Comparison of ENCODE assay signal across 17 cellular contexts in the genomic region with DNA sequence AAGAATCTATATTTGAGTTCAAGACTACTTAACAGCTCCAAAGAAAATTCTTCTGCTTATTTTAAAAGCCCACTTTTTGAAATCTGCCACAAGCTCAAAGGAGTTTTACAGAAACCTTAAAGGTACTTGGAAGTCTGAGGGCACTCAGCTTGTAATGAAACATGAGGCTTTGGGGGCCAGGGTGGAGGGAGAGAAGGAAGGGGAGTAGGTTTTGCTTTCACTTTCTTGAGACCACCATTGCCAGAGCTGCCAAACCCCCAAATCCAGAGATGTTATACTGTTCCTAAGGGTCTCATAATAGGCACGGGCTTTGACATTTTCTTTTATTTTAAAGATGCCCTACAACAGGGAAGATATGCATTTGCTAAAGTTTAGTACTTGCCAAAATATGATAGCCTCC. TPM values are rescaled to one million over a fixed set of nuclear protein-coding genes. Genes with fewer than 3 reads are reported as not detected.
DNase-seq lines count a peak whose midpoint lies in the region; ATAC-seq and TF ChIP-seq lines count a peak whose summit lies in the region.
"Had no signal": no experiment of that assay in that cellular context is flagged by ENCODE, and none has a peak within 500 bp of the region (broad histone marks: within the 10 kb centered on the region; RNA-seq: fewer than 3 reads in every experiment).

No MANE protein-coding gene starts in this region.

- H3K9me3 Mint-ChIP-seq in activated naive CD4-positive, alpha-beta T cell treated with anti-CD3 and anti-CD28 coated beads, Interleukin-2, amount 50 U/mL, for 24 hours, result no peaks in the 10 kb centered on the region
- no peaks in the 10 kb centered on the region for H3K9me3 Mint-ChIP-seq in activated B cell treated with CpG ODN at 0.5 μM for 24 hours
- H3K9me3 Mint-ChIP-seq: activated T-cell treated with anti-CD3 and anti-CD28 coated beads, Interleukin-2, amount 50 U/mL, for 4 hours had no signal

- no peaks in the 10 kb centered on the region for H3K9me3 ChIP-seq in right cardiac atrium (ENCODE audit: control insufficient read depth, low read length)
- H3K9me3 ChIP-seq: body of pancreas, transverse colon had no signal

- peak overlapping the region; percentile 27 for H3K4me3 Mint-ChIP-seq in activated naive CD4-positive, alpha-beta T cell treated with anti-CD3 and anti-CD28 coated beads, Interleukin-2, amount 50 U/mL, for 24 hours
- H3K4me3 Mint-ChIP-seq in activated B cell treated with CpG ODN at 0.5 μM for 24 hours, result no peak overlapping the region
- H3K4me3 Mint-ChIP-seq: activated T-cell treated with anti-CD3 and anti-CD28 coated beads, Interleukin-2, amount 50 U/mL, for 4 hours had no signal

- no peaks in the 10 kb centered on the region for H3K27me3 Mint-ChIP-seq in activated naive CD4-positive, alpha-beta T cell treated with anti-CD3 and anti-CD28 coated beads, Interleukin-2, amount 50 U/mL, for 24 hours
- H3K27me3 Mint-ChIP-seq in activated B cell treated with CpG ODN at 0.5 μM for 24 hours, result no peaks in the 10 kb centered on the region

- H3K36me3 Mint-ChIP-seq in activated naive CD4-positive, alpha-beta T cell treated with anti-CD3 and anti-CD28 coated beads, Interleukin-2, amount 50 U/mL, for 24 hours, result peaks cover 27% of the 10 kb centered on the region
- H3K36me3 Mint-ChIP-seq in activated B cell treated with CpG ODN at 0.5 μM for 24 hours (ENCODE audit: low read depth), result peaks cover 8% of the 10 kb centered on the region

- peak overlapping the region; percentile 89 for H3K27ac Mint-ChIP-seq in activated naive CD4-positive, alpha-beta T cell treated with anti-CD3 and anti-CD28 coated beads, Interleukin-2, amount 50 U/mL, for 24 hours
- H3K27ac Mint-ChIP-seq in activated B cell treated with CpG ODN at 0.5 μM for 24 hours, result peak overlapping the region; percentile 65

- no peaks in the 10 kb centered on the region for H3K4me1 ChIP-seq in right cardiac atrium (ENCODE audit: control insufficient read depth, insufficient read depth, low read length)

- peaks cover 94% of the 10 kb centered on the region for H3K4me1 Mint-ChIP-seq in activated naive CD4-positive, alpha-beta T cell treated with anti-CD3 and anti-CD28 coated beads, Interleukin-2, amount 50 U/mL, for 24 hours
- H3K4me1 Mint-ChIP-seq in activated B cell treated with CpG ODN at 0.5 μM for 24 hours, result peaks cover 92% of the 10 kb centered on the region

- CTCF ChIA-PET in activated B cell treated with CpG ODN at 0.5 μM for 24 hours (lab: Charles Lee), result interaction anchor here (1.7 to 4.2 kb wide), 4 partner anchors 13 to 97 kb away, joined by 4 to 98 read pairs (median 24); a partner anchor contains a TSS

- H3K27ac ChIP-seq in right cardiac atrium (ENCODE audit: low read length), result no peak overlapping the region
- H3K27ac ChIP-seq: body of pancreas, SK-N-MC had no signal

- no peak for DNase-seq in activated naive CD4-positive, alpha-beta T cell treated with Interleukin-2 at 50 U/mL for 16 hours
- DNase-seq in activated B cell treated with CpG ODN at 0.5 μM for 24 hours (no peak), islet precursor cell (peak; percentile 1), sciatic nerve (ENCODE audit: low spot score) (no peak), right cardiac atrium (no peak)
- no peak for DNase-seq in stimulated activated CD4-positive, alpha-beta T cell treated with anti-CD3 and anti-CD28 coated beads, Interleukin-2, amount 100 ng/mL, for 24 hours
- DNase-seq: activated T-cell treated with anti-CD3 and anti-CD28 coated beads, Interleukin-2, amount 50 U/mL, for 4 hours; body of pancreas; effector CD4-positive, alpha-beta T cell; hippocampal formation; left cardiac atrium; NCI-H1694 treated with DMSO at 0.1 percent for 48 hours; NCI-H446; transverse colon had no signal

- POLR2A ChIA-PET in activated B cell treated with CpG ODN at 0.5 μM for 24 hours (lab: Charles Lee), result interaction anchor here (0.6 to 1.2 kb wide), 6 partner anchors 12 to 291 kb away, joined by 3 to 9 read pairs (median 3); no protein-coding TSS in a partner anchor

- intact Hi-C loops in activated B cell treated with CpG ODN at 0.5 μM for 24 hours (cut with micrococcal nuclease), result no loop called here
- intact Hi-C loops in sciatic nerve (cut with DNase I), result no loop called here
- intact Hi-C loops in right cardiac atrium (cut with DNase I), result no loop called here

- no peak for ATAC-seq in activated B cell treated with CpG ODN at 0.5 μM for 24 hours (ENCODE audit: low read depth)
- no peak for ATAC-seq in HG03097 (IDR thresholded peaks at IDR 0.05; ENCODE audit: low FRiP score, unreplicated experiment)
- ATAC-seq in sciatic nerve, result no peak
- no peak for ATAC-seq in right cardiac atrium
- ATAC-seq: activated T-cell treated with anti-CD3 and anti-CD28 coated beads, Interleukin-2, amount 50 U/mL, for 4 hours; body of pancreas; left cardiac atrium had no signal

- no peaks in the 10 kb centered on the region for H3K27me3 ChIP-seq in right cardiac atrium (ENCODE audit: control insufficient read depth, insufficient read depth)
- H3K27me3 ChIP-seq: body of pancreas, transverse colon had no signal

- no peak overlapping the region for H3K4me3 ChIP-seq in right cardiac atrium (ENCODE audit: low read length)
- H3K4me3 ChIP-seq: body of pancreas, SK-N-MC, transverse colon had no signal

- WGBS in right cardiac atrium, result 91% methylated on average over 1 of the region's 1 CpG

- TF ChIP-seq CTCF in activated B cell treated with CpG ODN at 0.5 μM for 24 hours (IDR thresholded peaks at IDR 0.05), result no peak

RNA-seq across cellular contexts. Expression of a gene that starts 42.6 kb away (rescaled TPM):
- total RNA-seq in activated B cell treated with CpG ODN at 0.5 μM for 24 hours, result 135 and 149 TPM in 2 replicates
- total RNA-seq in sciatic nerve, result 14.6 TPM
- 1 to 10 TPM; 4.1 to 5.9 (median 4.5) TPM for total RNA-seq in right cardiac atrium
- 2.7 TPM for polyA plus RNA-seq in right cardiac atrium
